8 cellular contexts compared by ENCODE assay signal in the genomic region with DNA sequence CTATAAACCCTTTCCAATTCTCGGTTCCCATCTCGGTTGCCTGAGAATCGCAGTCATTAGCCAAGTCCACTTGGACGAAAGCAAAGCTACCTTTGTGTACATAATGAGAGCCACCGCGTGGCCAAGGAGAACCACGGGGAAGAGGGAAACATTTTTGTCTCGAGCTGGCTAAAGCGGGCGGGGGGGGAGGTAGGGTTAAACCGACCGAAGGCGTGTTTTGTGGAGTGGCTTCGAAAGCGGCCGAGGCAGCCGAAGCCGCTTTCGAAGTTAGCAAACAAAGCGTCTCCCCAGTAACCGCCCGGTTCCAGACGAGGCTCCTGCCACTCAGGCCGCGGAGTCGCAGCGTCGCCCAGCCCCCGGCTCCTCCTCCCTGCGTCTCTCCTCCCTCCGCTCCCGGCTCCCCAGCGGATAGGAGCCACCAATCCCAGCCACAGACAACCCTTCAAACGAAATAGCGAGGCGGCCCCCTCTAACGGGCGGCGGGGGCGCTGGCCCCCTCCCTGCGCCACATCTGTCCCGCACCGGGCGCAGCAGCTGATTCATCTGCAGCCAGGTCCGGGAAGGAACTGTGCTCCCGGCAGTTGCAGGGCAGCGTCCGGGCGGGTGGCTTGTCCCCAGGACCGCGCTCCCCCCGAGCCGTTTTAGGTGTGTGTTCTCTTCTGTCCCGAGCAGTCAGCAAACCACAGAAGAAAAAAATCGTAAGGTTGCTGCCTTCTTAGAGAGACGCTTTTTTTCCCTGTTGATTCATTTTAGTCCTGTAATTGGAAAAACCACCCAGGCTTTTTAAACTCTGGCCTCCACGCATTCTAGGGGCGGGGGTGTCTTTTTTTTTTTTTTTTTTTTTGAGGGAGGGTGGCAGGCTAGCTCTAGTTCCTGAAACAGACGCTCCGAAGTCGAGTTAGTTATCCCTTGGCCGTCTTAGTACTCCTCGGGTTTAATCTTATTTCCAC. TPM values are rescaled to one million over a fixed set of nuclear protein-coding genes. Genes with fewer than 3 reads are reported as not detected.
A peak's percentile ranks its signal among the peaks of the same experiment; 100 is the strongest.
DNase-seq lines count a peak whose midpoint lies in the region; ATAC-seq and TF ChIP-seq lines count a peak whose summit lies in the region.

No MANE protein-coding gene starts in this region.

- peak; percentile 35; the same call in 1 of the 2 replicates for TF ChIP-seq RAD21 in IMR-90 (IDR thresholded peaks at IDR 0.05; ENCODE audit: low read length)

- peaks cover 0 to 3% of the 10 kb centered on the region in 2 experiments; a peak in 2 of 4 replicates for H3K79me1 ChIP-seq in IMR-90 (ENCODE audit: low read depth in 1 of 2, low read length in 2 of 2)

- peak; percentile 96 for DNase-seq in DMS 273 treated with DMSO at 0.1 percent for 48 hours (lab: John Stamatoyannopoulos, UW)
- peak; percentile 96 for DNase-seq in IMR-90
- peak; percentile 88 for DNase-seq in OCI-LY7 (ENCODE audit: low spot score)
- peak; percentile 85 for DNase-seq in activated T-cell treated with anti-CD3 and anti-CD28 coated beads for 48 hours (ENCODE audit: low read depth)
- DNase-seq in erythroblast (lab: John Stamatoyannopoulos, UW), result peak; percentile 98 to 100
- DNase-seq in stimulated activated CD8-positive, alpha-beta memory T cell treated with anti-CD3 and anti-CD28 coated beads, Interleukin-7, amount 100 ng/mL, for 1 hour (ENCODE audit: low read depth in 2 of 2), result peak; percentile 46 to 67

- H3K4ac ChIP-seq in IMR-90 (ENCODE audit: low read depth, low read length), result peak overlapping the region; percentile 89

- CTCF ChIA-PET in IMR-90 (lab: Yijun Ruan, JAX), result interaction anchor here (0.5 to 1.1 kb wide), 5 partner anchors 9 to 1330 kb away, joined by 3 to 5 read pairs (median 3); no protein-coding TSS in a partner anchor
- CTCF ChIA-PET in OCI-LY7 (lab: Charles Lee; ENCODE audit: unreplicated experiment), result interaction anchor here (0.5 to 0.6 kb wide), 2 partner anchors 100 to 201 kb away, joined by 5 to 7 read pairs; no protein-coding TSS in a partner anchor

- peaks cover 29% of the 10 kb centered on the region for H3K79me2 ChIP-seq in OCI-LY7 (ENCODE audit: insufficient read depth, low read depth, low read length)

- no peaks in the 10 kb centered on the region for H3K9me2 ChIP-seq in OCI-LY7 (ENCODE audit: insufficient read depth, low read length)

- peak overlapping the region; percentile 91 for H3K27ac ChIP-seq in IMR-90 (ENCODE audit: insufficient read depth, low read length)
- H3K27ac ChIP-seq in OCI-LY7 (ENCODE audit: low read depth, low read length, poor library complexity, severe bottlenecking), result peak overlapping the region; percentile 96
- H3K27ac ChIP-seq in muscle layer of colon (ENCODE audit: low read depth, low read length), result peak overlapping the region; percentile 99

- WGBS in IMR-90 (ENCODE audit: extremely low coverage in 2 of 2, insufficient read length in 1 of 2), 2 experiments, result 1% methylated on average over 26 of the region's 63 CpGs; no CpG with 5 or more reads in 1 of the 2 experiments

- H3K4me1 ChIP-seq in IMR-90 (ENCODE audit: control insufficient read depth, insufficient read depth, low read length), result peaks cover 2% of the 10 kb centered on the region
- peaks cover 22% of the 10 kb centered on the region for H3K4me1 ChIP-seq in OCI-LY7 (ENCODE audit: insufficient read depth, low read length, poor library complexity, severe bottlenecking)
- H3K4me1 ChIP-seq in muscle layer of colon (ENCODE audit: insufficient read depth, low read length), result peaks cover 18% of the 10 kb centered on the region

- peak overlapping the region; percentile 45 for H4K5ac ChIP-seq in IMR-90 (ENCODE audit: low read depth, low read length)

- peak overlapping the region; percentile 87 for H4K91ac ChIP-seq in IMR-90 (ENCODE audit: insufficient read depth, low read depth, low read length)

- peak overlapping the region; percentile 82 for H3K14ac ChIP-seq in IMR-90 (replicated peaks; ENCODE audit: low read depth, low read length)

- H2AK9ac ChIP-seq in IMR-90 (replicated peaks; ENCODE audit: low read depth, low read length, poor library complexity), result peak overlapping the region; percentile 83

- no peaks in the 10 kb centered on the region for H3K9me3 ChIP-seq in IMR-90 (ENCODE audit: control insufficient read depth, insufficient read depth, low read length)
- H3K9me3 ChIP-seq in OCI-LY7 (ENCODE audit: low read length), result no peaks in the 10 kb centered on the region
- no peaks in the 10 kb centered on the region for H3K9me3 ChIP-seq in muscle layer of colon (ENCODE audit: low read length)

- ATAC-seq in GM21529 (IDR thresholded peaks at IDR 0.05; ENCODE audit: unreplicated experiment) (peak; percentile 67), IMR-90 (ENCODE audit: low read depth) (peak; percentile 76)

- peak overlapping the region; percentile 51 for H2AK5ac ChIP-seq in IMR-90 (ENCODE audit: low read depth, low read length)

- no peaks in the 10 kb centered on the region; the same call in 1 of the 2 replicates for H3K36me3 ChIP-seq in IMR-90 (ENCODE audit: control insufficient read depth, insufficient read depth, low read length)
- peaks cover 4% of the 10 kb centered on the region; the same call in 1 of the 2 replicates for H3K36me3 ChIP-seq in OCI-LY7 (ENCODE audit: insufficient read depth, low read length)
- H3K36me3 ChIP-seq in muscle layer of colon (ENCODE audit: insufficient read depth, low read length), result no peaks in the 10 kb centered on the region

- H2BK15ac ChIP-seq in IMR-90 (ENCODE audit: low read depth, low read length), result peak overlapping the region; percentile 53; the same call in 2 of the 3 replicates

- peak; percentile 24; the same call in 1 of the 2 replicates for TF ChIP-seq CTCF in IMR-90 (conservative IDR thresholded peaks at IDR 0.05; ENCODE audit: low read depth, low read length)
- TF ChIP-seq CTCF in OCI-LY7 (conservative IDR thresholded peaks at IDR 0.05; ENCODE audit: low read length), result no peak

- H3K9me1 ChIP-seq in IMR-90 (ENCODE audit: insufficient read depth, low read length), result peaks cover 4% of the 10 kb centered on the region; the same call in 1 of the 2 replicates

- H3K4me3 ChIP-seq in IMR-90 (ENCODE audit: insufficient read depth, low read depth, low read length), result peak overlapping the region; percentile 85
- peak overlapping the region; percentile 88 for H3K4me3 ChIP-seq in OCI-LY7 (ENCODE audit: low read depth, low read length, poor library complexity, severe bottlenecking)
- H3K4me3 ChIP-seq in muscle layer of colon (ENCODE audit: low read depth in 1 of 2, low read length in 2 of 2), result peak overlapping the region; percentile 70 to 76

- peak overlapping the region; percentile 54 for H3K18ac ChIP-seq in IMR-90 (ENCODE audit: low read depth, low read length)

- peak overlapping the region; percentile 69; the same call in 1 of the 2 replicates for H2BK20ac ChIP-seq in IMR-90 (ENCODE audit: low read depth, low read length)

- peak overlapping the region; percentile 88 for H2BK5ac ChIP-seq in IMR-90 (ENCODE audit: low read depth, low read length, poor library complexity, severe bottlenecking)

- POLR2A ChIA-PET in IMR-90 (lab: Charles Lee; ENCODE audit: unreplicated experiment) (interaction anchor here (0.6 to 1.3 kb wide), 7 partner anchors 42 to 422 kb away, joined by 3 to 12 read pairs (median 4); no protein-coding TSS in a partner anchor), OCI-LY7 (lab: Charles Lee) (interaction anchor here (0.6 to 3.0 kb wide), 25 partner anchors 12 to 1260 kb away, joined by 3 to 17 read pairs (median 4); no protein-coding TSS in a partner anchor)

- H4K20me1 ChIP-seq in IMR-90 (ENCODE audit: insufficient read depth, low read length), result no peaks in the 10 kb centered on the region
- H4K20me1 ChIP-seq in OCI-LY7 (ENCODE audit: insufficient read depth, low read length), result no peaks in the 10 kb centered on the region

- no TSS peak for BruUV-seq in IMR-90 (replicated peaks; lab: Mats Ljungman, UMichigan)
- BruUV-seq in OCI-LY7 (replicated peaks; lab: Mats Ljungman, UMichigan), result TSS peak; percentile 85

- H2AFZ ChIP-seq in IMR-90 (replicated peaks; ENCODE audit: low read length, poor library complexity), result peak overlapping the region; percentile 88
- H2AFZ ChIP-seq in OCI-LY7 (ENCODE audit: low read length), result peak overlapping the region; percentile 45; the same call in 1 of the 2 replicates

- H3K27me3 ChIP-seq in IMR-90 (ENCODE audit: control insufficient read depth, insufficient read depth, low read length) (no peaks in the 10 kb centered on the region), muscle layer of colon (ENCODE audit: control insufficient read depth in 1 of 2, insufficient read depth in 2 of 2, low read length in 2 of 2) (no peaks in the 10 kb centered on the region)

- TF ChIP-seq POLR2A in IMR-90 (IDR thresholded peaks at IDR 0.05; ENCODE audit: low read depth, low read length), result peak; percentile 95
- TF ChIP-seq POLR2A in erythroblast (IDR thresholded peaks at IDR 0.05; ENCODE audit: low read length), result peak; percentile 97

- intact Hi-C loops in IMR-90 (cut with micrococcal nuclease), result loop anchor here (1.0 to 2.0 kb wide), 4 partner anchors 143 to 176 kb away; no protein-coding TSS in a partner anchor
- intact Hi-C loops in OCI-LY7 (cut with micrococcal nuclease; ENCODE audit: unreplicated experiment), result loop anchor here (1.0 to 10.0 kb wide), 6 partner anchors 47 to 433 kb away; a partner anchor contains a TSS

- dilution Hi-C loops in IMR-90 (cut with HindIII; ENCODE audit: low sequenced_read_pairs, unreplicated experiment), result no loop called here

- in situ Hi-C loops in IMR-90 (cut with MboI; ENCODE audit: low sequenced_read_pairs), result no loop called here

- H3K9ac ChIP-seq in IMR-90 (ENCODE audit: low read depth, low read length), result peak overlapping the region; percentile 79
- peak overlapping the region; percentile 95 for H3K9ac ChIP-seq in muscle layer of colon (ENCODE audit: low read length)

- H3K4me2 ChIP-seq in IMR-90 (ENCODE audit: low read depth, low read length) (peak overlapping the region; percentile 84), OCI-LY7 (ENCODE audit: low read length) (peak overlapping the region; percentile 87)

- peak overlapping the region; percentile 92 for H3K23ac ChIP-seq in IMR-90 (ENCODE audit: low read depth, low read length)

- H4K8ac ChIP-seq in IMR-90 (ENCODE audit: low read depth in 2 of 2, low read length in 2 of 2), result peak overlapping the region; percentile 61 to 83

- H2BK120ac ChIP-seq in IMR-90 (ENCODE audit: low read depth, low read length), result peak overlapping the region; percentile 73

- peak overlapping the region; percentile 85 for H3K56ac ChIP-seq in IMR-90 (ENCODE audit: extremely low read depth, insufficient read depth, low read length)

TF ChIP-seq in IMR-90, 13 proteins besides CTCF, POLR2A, EP300 and RAD21 (continues in another document):
- TF ChIP-seq SMC3 (IDR thresholded peaks at IDR 0.05; ENCODE audit: low read depth, low read length), result peak; percentile 23; the same call in 1 of the 2 replicates
- no peak for TF ChIP-seq MAFK (IDR thresholded peaks at IDR 0.05; ENCODE audit: low read depth, low read length)
- no peak for TF ChIP-seq CEBPB (IDR thresholded peaks at IDR 0.05; ENCODE audit: low read depth, low read length)
- peak; percentile 97 for TF ChIP-seq MAZ (IDR thresholded peaks at IDR 0.05; ENCODE audit: borderline replicate concordance, low read depth, low read length)

RNA-seq across cellular contexts. Expression of a gene that starts 1.8 kb away (rescaled TPM):
- total RNA-seq in IMR-90 (2012; rRNA removed), result 100 and 118 TPM in 2 replicates
- 43.7 and 62.1 TPM in 2 replicates for polyA plus RNA-seq in IMR-90 (2012; rRNA removed)
- 51.3 and 79.1 TPM in 2 replicates for polyA plus RNA-seq in IMR-90 (2012; cell fraction: cytosol; rRNA removed)
- 84.3 and 252 TPM in 2 replicates for polyA plus RNA-seq in IMR-90 (2012; cell fraction: nucleus; rRNA removed; ENCODE audit: low replicate concordance)
- 61.5 and 69.0 TPM in 2 replicates for total RNA-seq in OCI-LY7 (2014; rRNA removed; shearing (Covaris generic))
- 40.9 and 42.5 TPM in 2 replicates for total RNA-seq in OCI-LY7 (2022)

Comparison
In these comparisons a context has a peak if more than half of its experiments do, and no peak if none do; other contexts are left out.
1. Peak in every context shown above with its lines: DNase-seq, ATAC-seq, H3K4me3 ChIP-seq and H3K27ac ChIP-seq.